8 cellular contexts compared by ENCODE assay signal in genomic region chr12:93441111-93441616, GRCh38. TPM values are rescaled to one million over a fixed set of nuclear protein-coding genes. Genes with fewer than 3 reads are reported as not detected.
DNase-seq lines count a peak whose midpoint lies in the region; ATAC-seq and TF ChIP-seq lines count a peak whose summit lies in the region.

No MANE protein-coding gene starts in this region.

- intact Hi-C loops in right cardiac atrium (cut with DNase I) (no loop called here), gastrocnemius medialis (cut with DNase I; ENCODE audit: low total_unique reads) (no loop called here)

- H3K27ac ChIP-seq in ACC112 (ENCODE audit: low read depth, low read length), result peak overlapping the region; percentile 86
- H3K27ac ChIP-seq in RWPE1, result peak overlapping the region; percentile 91
- H3K27ac ChIP-seq in right cardiac atrium (ENCODE audit: low read length), result peak overlapping the region; percentile 92
- peak overlapping the region; percentile 84 to 99 (median 91) for H3K27ac ChIP-seq in gastrocnemius medialis

- H3K4me3 ChIP-seq in ACC112 (ENCODE audit: low read depth, low read length), result peak overlapping the region; percentile 97
- peak overlapping the region; percentile 96 for H3K4me3 ChIP-seq in adipocyte (ENCODE audit: low read length)
- H3K4me3 ChIP-seq in right cardiac atrium (ENCODE audit: low read length), result peak overlapping the region; percentile 99
- peak overlapping the region; percentile 71 to 99 (median 86) for H3K4me3 ChIP-seq in gastrocnemius medialis

- TF ChIP-seq CTCF in RWPE1 (conservative IDR thresholded peaks at IDR 0.05; ENCODE audit: low read depth) (no peak), gastrocnemius medialis (IDR thresholded peaks at IDR 0.05 in 4 of 5, conservative IDR thresholded peaks at IDR 0.05 in 1 of 5) (no peak)

- H3K27me3 ChIP-seq in ACC112 (ENCODE audit: insufficient read depth, low read length) (no peaks in the 10 kb centered on the region), adipocyte (replicated peaks; ENCODE audit: control insufficient read depth, insufficient read depth, low read length) (no peaks in the 10 kb centered on the region), right cardiac atrium (ENCODE audit: control insufficient read depth, insufficient read depth) (no peaks in the 10 kb centered on the region), gastrocnemius medialis (no peaks in the 10 kb centered on the region)

- H3K9ac ChIP-seq in adipocyte (ENCODE audit: low read length), result peak overlapping the region; percentile 96

- no peaks in the 10 kb centered on the region for H3K9me3 ChIP-seq in adipocyte (ENCODE audit: control insufficient read depth, low read length)
- H3K9me3 ChIP-seq in right cardiac atrium (ENCODE audit: control insufficient read depth, low read length), result no peaks in the 10 kb centered on the region
- H3K9me3 ChIP-seq in gastrocnemius medialis, result no peaks in the 10 kb centered on the region

- in situ Hi-C loops in gastrocnemius medialis (cut with MboI; ENCODE audit: low sequenced_read_pairs in 4 of 4), result no loop called here

- peaks cover 59% of the 10 kb centered on the region for H3K79me2 ChIP-seq in ACC112 (ENCODE audit: control insufficient read depth, insufficient read depth, low read length, unreplicated experiment)

- CTCF ChIA-PET in RWPE1 (lab: Yijun Ruan, JAX), result no interaction called here

- POLR2A ChIA-PET in RWPE1 (lab: Yijun Ruan, JAX; ENCODE audit: low non-redundant PET), result no interaction called here

- ATAC-seq in GM19397 (IDR thresholded peaks at IDR 0.05; ENCODE audit: unreplicated experiment) (peak; percentile 13), right cardiac atrium (peak; percentile 10 to 38), gastrocnemius medialis (peak; percentile 15 to 23), HG03571 (IDR thresholded peaks at IDR 0.05; ENCODE audit: unreplicated experiment) (no peak), GM18909 (IDR thresholded peaks at IDR 0.05; ENCODE audit: poor library complexity, unreplicated experiment) (no peak)

- H2AFZ ChIP-seq in ACC112 (ENCODE audit: low read length, unreplicated experiment), result peak overlapping the region; percentile 84

- DNase-seq in RWPE1 (ENCODE audit: low spot score) (peak; percentile 36), adipocyte (ENCODE audit: low read depth) (peak; percentile 72), right cardiac atrium (peak; percentile 53 to 79 (median 71)), gastrocnemius medialis (no peak)

- H3K36me3 ChIP-seq in ACC112 (ENCODE audit: insufficient read depth, low read length) (no peaks in the 10 kb centered on the region), adipocyte (ENCODE audit: control insufficient read depth, insufficient read depth, low read length, severe bottlenecking) (no peaks in the 10 kb centered on the region), gastrocnemius medialis (no peaks in the 10 kb centered on the region)

- TF ChIP-seq POLR2A in gastrocnemius medialis (IDR thresholded peaks at IDR 0.05), result no peak

- H3K4me1 ChIP-seq in ACC112 (ENCODE audit: control insufficient read depth, insufficient read depth, low read length, unreplicated experiment), result peaks cover 41% of the 10 kb centered on the region
- peaks cover 29% of the 10 kb centered on the region for H3K4me1 ChIP-seq in adipocyte (ENCODE audit: control insufficient read depth, insufficient read depth, low read length)
- H3K4me1 ChIP-seq in right cardiac atrium (ENCODE audit: control insufficient read depth, insufficient read depth, low read length), result peaks cover 6% of the 10 kb centered on the region
- H3K4me1 ChIP-seq in gastrocnemius medialis, result peaks cover 47 to 55% of the 10 kb centered on the region in 2 donors

- WGBS in right cardiac atrium, result under 1% methylated on average over 55 of the region's 55 CpGs

RNA-seq across cellular contexts. Expression of gene UBE2N, which starts 0.6 kb away (rescaled TPM):
- total RNA-seq in right cardiac atrium (10 to 100 TPM; 80.7 to 95.2 (median 88.5) TPM), gastrocnemius medialis (10 to 100 TPM; 26.5 to 46.8 (median 30.5) TPM)
- 79.2 TPM for polyA plus RNA-seq in right cardiac atrium

RNA-seq across cellular contexts. Expression of gene MRPL42, which starts 26.1 kb away (rescaled TPM):
- 10 to 100 TPM; 45.8 to 58.7 (median 50.3) TPM for total RNA-seq in right cardiac atrium
- polyA plus RNA-seq in right cardiac atrium, result 36.1 TPM
- 10 to 100 TPM; 14.0 to 44.6 (median 34.8) TPM for total RNA-seq in gastrocnemius medialis

Comparison
In these comparisons a context has a peak if more than half of its experiments do, and no peak if none do; other contexts are left out.
1. ATAC-seq: peak in GM19397 (single experiment), right cardiac atrium (2 of 2) and gastrocnemius medialis (2 of 2); none in HG03571 (single experiment) and GM18909 (single experiment).
2. DNase-seq: peak in RWPE1 (single experiment), adipocyte (single experiment) and right cardiac atrium (3 of 3); none in gastrocnemius medialis (0 of 2).
3. Peak in every context shown above with its lines, with median percentiles within 50 percentile points of each other: H3K27ac ChIP-seq and H3K4me3 ChIP-seq.